9 cellular contexts compared by ENCODE assay signal in genomic region chr1:155983191-155984023, GRCh38. TPM values are rescaled to one million over a fixed set of nuclear protein-coding genes. Genes with fewer than 3 reads are reported as not detected.
DNase-seq lines count a peak whose midpoint lies in the region; ATAC-seq, FAIRE-seq and TF ChIP-seq lines count a peak whose summit lies in the region.
"Had no signal": no experiment of that assay in that cellular context is flagged by ENCODE, and none has a peak within 500 bp of the region (broad histone marks: within the 10 kb centered on the region; RNA-seq: fewer than 3 reads in every experiment).

No MANE protein-coding gene starts in this region.

- 60% methylated on average over 4 of the region's 4 CpGs for WGBS in liver

- H3K27me3 ChIP-seq in breast epithelium (no peaks in the 10 kb centered on the region), liver (ENCODE audit: control insufficient read depth in 4 of 4, insufficient read depth in 4 of 4, low read length in 3 of 4) (no peaks in the 10 kb centered on the region)

- DNase-seq in GM12892 (ENCODE audit: insufficient read length): no peak
- peak; percentile 72 for DNase-seq in NCI-H446 treated with DMSO at 0.1 percent for 48 hours (lab: John Stamatoyannopoulos, UW)
- DNase-seq in breast epithelium (ENCODE audit: low spot score in 2 of 2): no peak
- peak; percentile 68 for DNase-seq in urothelium cell line (ENCODE audit: low spot score)
- DNase-seq in NOMO-1 treated with DMSO at 0.1 percent for 48 hours (lab: John Stamatoyannopoulos, UW; ENCODE audit: unreplicated experiment): no peak

- H3K9me3 ChIP-seq in breast epithelium (no peaks in the 10 kb centered on the region), liver (ENCODE audit: control insufficient read depth in 4 of 4, low read length in 3 of 4) (no peaks in the 10 kb centered on the region)

- intact Hi-C loops in breast epithelium (cut with DNase I; ENCODE audit: low total_unique reads): no loop called here

- peaks cover 7 to 21% of the 10 kb centered on the region in 2 donors for H3K4me1 ChIP-seq in breast epithelium
- H3K4me1 ChIP-seq in liver (ENCODE audit: control insufficient read depth in 4 of 4, insufficient read depth in 4 of 4, low read length in 3 of 4): peaks cover 0 to 6% (median 3%) of the 10 kb centered on the region in 4 donors

- TF ChIP-seq RAD21 in liver (IDR thresholded peaks at IDR 0.05): peak in 1 of 2 donors; percentile 22

- no peak for ATAC-seq in activated CD4-positive, CD25-positive, alpha-beta regulatory T cell treated with anti-CD3 and anti-CD28 coated beads, Interleukin-2, amount 50 U/mL, for 24 hours

- peak overlapping the region; percentile 7 to 42 (median 20) for H3K4me3 ChIP-seq in breast epithelium
- H3K4me3 ChIP-seq in liver (ENCODE audit: low read depth in 1 of 3, low read length in 3 of 3): no peak overlapping the region

- TF ChIP-seq CTCF in 22Rv1 (IDR thresholded peaks at IDR 0.05) (peak; percentile 48; the same call in 1 of the 2 replicates), breast epithelium (IDR thresholded peaks at IDR 0.05) (no peak), liver (IDR thresholded peaks at IDR 0.05; ENCODE audit: low read depth, low read length, missing input control) (no peak)

- H3K27ac ChIP-seq in 22Rv1 (peak overlapping the region; percentile 80), breast epithelium (peak overlapping the region; percentile 71 to 96), liver (ENCODE audit: low read depth in 1 of 2, low read length in 2 of 2) (no peak overlapping the region)

- H3K36me3 ChIP-seq in breast epithelium: no peaks in the 10 kb centered on the region
- no peaks in the 10 kb centered on the region for H3K36me3 ChIP-seq in liver (ENCODE audit: control insufficient read depth in 4 of 4, insufficient read depth in 3 of 4, low read depth in 1 of 4, low read length in 3 of 4)

- peak; percentile 21 for FAIRE-seq in GM12892 (lab: Jason Lieb, UNC)
- FAIRE-seq in urothelium cell line (lab: Jason Lieb, UNC): no peak
- FAIRE-seq: islet of Langerhans had no signal

- TF ChIP-seq POLR2A in GM12892 (IDR thresholded peaks at IDR 0.05; ENCODE audit: low read depth, low read length) (no peak), breast epithelium (IDR thresholded peaks at IDR 0.05) (no peak)

- H3K9ac ChIP-seq in liver (ENCODE audit: low read depth in 1 of 2, low read length in 2 of 2): no peak overlapping the region

TF ChIP-seq in liver, 16 proteins besides CTCF, POLR2A, EP300 and RAD21:
- TF ChIP-seq FOXA2 (IDR thresholded peaks at IDR 0.05): peak; percentile 15
- no peak for TF ChIP-seq SP1 (IDR thresholded peaks at IDR 0.05)
- TF ChIP-seq HNF4A (conservative IDR thresholded peaks at IDR 0.05): peak in 1 of 2 donors; percentile 14
TF ChIP-seq in liver: peak in this region for 2.

RNA-seq across cellular contexts. Expression of gene ARHGEF2, which starts 5.1 kb away (rescaled TPM):
- 57.6 TPM for polyA plus RNA-seq in GM12892 (2012; ENCODE audit: missing spikeins)
- total RNA-seq in breast epithelium (10 to 100 TPM; 81.8 to 93.7 (median 90.4) TPM), liver (10 to 100 TPM; 14.1 to 59.1 TPM)
- polyA plus RNA-seq in liver: 1 to 10 TPM; 3.2 to 6.4 TPM

RNA-seq across cellular contexts. Expression of gene SSR2, which starts 37.3 kb away (rescaled TPM):
- 230 TPM for polyA plus RNA-seq in GM12892 (2012; ENCODE audit: missing spikeins)
- total RNA-seq in breast epithelium (100 to 1,000 TPM; 305 to 407 (median 370) TPM), liver (100 to 1,000 TPM; 101 to 264 TPM)
- 100 to 1,000 TPM in 1 of 2 donors, 10 to 100 TPM in 1; 93.1 to 245 TPM for polyA plus RNA-seq in liver

RNA-seq across cellular contexts. Expression of gene RXFP4, which starts 42.0 kb away (rescaled TPM):
- 0.36 TPM for polyA plus RNA-seq in GM12892 (2012; ENCODE audit: missing spikeins)
- total RNA-seq in breast epithelium (not detected), liver (not detected)
- polyA plus RNA-seq in liver: not detected

RNA-seq across cellular contexts. Expression of gene KHDC4, which starts 49.2 kb away (rescaled TPM):
- polyA plus RNA-seq in GM12892 (2012; ENCODE audit: missing spikeins): 46.2 TPM
- total RNA-seq in breast epithelium (10 to 100 TPM; 52.0 to 81.5 (median 64.2) TPM), liver (10 to 100 TPM; 18.2 to 32.6 TPM)
- 10 to 100 TPM in 1 of 2 donors, 1 to 10 TPM in 1; 8.4 to 11.3 TPM for polyA plus RNA-seq in liver

Comparison
In these comparisons a context has a peak if more than half of its experiments do, and no peak if none do; other contexts are left out.
1. H3K27ac ChIP-seq: peak in 22Rv1 (single experiment) and breast epithelium (2 of 2); none in liver (0 of 2).
2. DNase-seq: peak in NCI-H446 treated with DMSO at 0.1 percent for 48 hours (single experiment) and urothelium cell line (single experiment); none in GM12892 (single experiment), breast epithelium (0 of 2) and NOMO-1 treated with DMSO at 0.1 percent for 48 hours (single experiment).
3. H3K4me3 ChIP-seq: peak in breast epithelium (3 of 3); none in liver (0 of 3).